8 cellular contexts compared by ENCODE assay signal in genomic region chr5:179732412-179732917, GRCh38. TPM values are rescaled to one million over a fixed set of nuclear protein-coding genes. Genes with fewer than 3 reads are reported as not detected.
DNase-seq lines count a peak whose midpoint lies in the region; ATAC-seq, FAIRE-seq and TF ChIP-seq lines count a peak whose summit lies in the region.

Gene MAML1, plus strand, starts transcription at chr5:179732822. Its CDS starts 291 bp downstream, at chr5:179733113.

- H3K4me1 ChIP-seq in pancreas = peaks cover 8 to 31% (median 16%) of the 10 kb centered on the region in 3 donors
- peaks cover 0 to 49% (median 35%) of the 10 kb centered on the region in 4 donors for H3K4me1 ChIP-seq in tibial artery

- no peaks in the 10 kb centered on the region for H3K27me3 Mint-ChIP-seq in activated naive CD8-positive, alpha-beta T cell treated with anti-CD3 and anti-CD28 coated beads, Interleukin-2, amount 50 U/mL, for 24 hours

- DNase-seq in GM12865 (ENCODE audit: low read depth) = peak; percentile 100
- DNase-seq in NCI-H1417 treated with DMSO at 0.1 percent for 48 hours (lab: John Stamatoyannopoulos, UW) = peak; percentile 88
- peak; percentile 100 for DNase-seq in SW480 (ENCODE audit: low spot score)
- DNase-seq in activated naive CD8-positive, alpha-beta T cell treated with anti-CD3 and anti-CD28 coated beads, Interleukin-2, amount 50 U/mL, for 24 hours = peak; percentile 99
- peak; percentile 100 for DNase-seq in Right ventricle myocardium inferior (ENCODE audit: missing footprints)
- DNase-seq in pancreas = peak; percentile 97 to 100 (median 100)
- DNase-seq in tibial artery = peak; percentile 100

- H3K36me3 ChIP-seq in pancreas = peaks cover 4 to 24% (median 20%) of the 10 kb centered on the region in 3 donors
- H3K36me3 ChIP-seq in tibial artery = peaks cover 21 to 25% (median 24%) of the 10 kb centered on the region in 3 donors

- TF ChIP-seq CTCF in GM12865 (IDR thresholded peaks at IDR 0.05; ENCODE audit: insufficient read depth, low read depth, low read length, missing control alignments) (no peak), pancreas (IDR thresholded peaks at IDR 0.05) (no peak), tibial artery (IDR thresholded peaks at IDR 0.05) (no peak)

- 0% methylated on average over 33 to 41 of the region's 41 CpGs for WGBS in pancreas, 2 donors

- H3K4me1 Mint-ChIP-seq in activated naive CD8-positive, alpha-beta T cell treated with anti-CD3 and anti-CD28 coated beads, Interleukin-2, amount 50 U/mL, for 24 hours = peaks cover 48% of the 10 kb centered on the region

- intact Hi-C loops in Right ventricle myocardium inferior (cut with DNase I) (loop anchor here (1.0 kb wide), 1 partner anchor 34 kb away; the partner anchor contains the start of gene CANX), pancreas (cut with DNase I) (no loop called here), tibial artery (cut with DNase I; ENCODE audit: low total_unique reads) (no loop called here)

- H3K36me3 Mint-ChIP-seq in activated naive CD8-positive, alpha-beta T cell treated with anti-CD3 and anti-CD28 coated beads, Interleukin-2, amount 50 U/mL, for 24 hours (ENCODE audit: low read depth) = peaks cover 55% of the 10 kb centered on the region

- FAIRE-seq in pancreas (lab: Jason Lieb, UNC) = peak; percentile 96

- no peaks in the 10 kb centered on the region for H3K9me3 Mint-ChIP-seq in activated naive CD8-positive, alpha-beta T cell treated with anti-CD3 and anti-CD28 coated beads, Interleukin-2, amount 50 U/mL, for 24 hours

- H3K27ac Mint-ChIP-seq in activated naive CD8-positive, alpha-beta T cell treated with anti-CD3 and anti-CD28 coated beads, Interleukin-2, amount 50 U/mL, for 24 hours = peak within 1 kb of the TSS; percentile 93

- H3K4me3 ChIP-seq in GM12865 (ENCODE audit: low read depth, low read length) (peak within 1 kb of the TSS; percentile 98), pancreas (peak within 1 kb of the TSS; percentile 55 to 90 (median 85)), tibial artery (peak within 1 kb of the TSS; percentile 82 to 88)

- H3K27me3 ChIP-seq in pancreas (no peaks in the 10 kb centered on the region), tibial artery (no peaks in the 10 kb centered on the region)

- H3K27ac ChIP-seq in pancreas = peak within 1 kb of the TSS; percentile 74 to 90 (median 89)
- H3K27ac ChIP-seq in tibial artery = peak within 1 kb of the TSS; percentile 79 to 98

- ATAC-seq in HG02763 (IDR thresholded peaks at IDR 0.05; ENCODE audit: unreplicated experiment) (peak; percentile 95), Right ventricle myocardium inferior (peak; percentile 99), pancreas (peak; percentile 96 to 99 (median 97))
- peak; percentile 97 for ATAC-seq in activated naive CD8-positive, alpha-beta T cell treated with anti-CD3 and anti-CD28 coated beads, Interleukin-2, amount 50 U/mL, for 24 hours

- H3K9me3 ChIP-seq in pancreas = no peaks in the 10 kb centered on the region
- H3K9me3 ChIP-seq in tibial artery = no peaks in the 10 kb centered on the region

- peak within 1 kb of the TSS; percentile 95 for H3K4me3 Mint-ChIP-seq in activated naive CD8-positive, alpha-beta T cell treated with anti-CD3 and anti-CD28 coated beads, Interleukin-2, amount 50 U/mL, for 24 hours

RNA-seq across cellular contexts. Expression of gene MAML1, which starts in this region (rescaled TPM):
- total RNA-seq in Right ventricle myocardium inferior (11.1 TPM), pancreas (10 to 100 TPM; 10.7 to 18.0 (median 11.5) TPM)
- polyA plus RNA-seq in pancreas = 1 to 10 TPM; 7.1 TPM

Comparison
In these comparisons a context has a peak if more than half of its experiments do, and no peak if none do; other contexts are left out.
1. Peak in every context shown above with its lines: DNase-seq, ATAC-seq, H3K4me3 ChIP-seq and H3K27ac ChIP-seq.